In genomic region chr18:393558-393957, GRCh38 we compare ENCODE assay signal across 22 cellular contexts.
"Had no signal": no experiment of that assay in that cellular context is flagged by ENCODE, and none has a peak within 500 bp of the region (broad histone marks: within the 10 kb centered on the region; RNA-seq: fewer than 3 reads in every experiment).

No MANE protein-coding gene starts in this region.

- H3K9me3 Mint-ChIP-seq: activated B cell treated with CpG ODN at 0.5 μM for 24 hours; activated naive CD4-positive, alpha-beta T cell treated with anti-CD3 and anti-CD28 coated beads, Interleukin-2, amount 10 ng/mL, durations not matched to agents 7 days and 5 days; neural progenitor cell; stimulated activated effector memory CD8-positive, alpha-beta T cell treated with anti-CD3 and anti-CD28 coated beads, Interleukin-12 subunit alpha, Interleukin-12 subunit beta, amount 100 ng/mL, for 72 hours had no signal

- H3K4me3 Mint-ChIP-seq: activated B cell treated with CpG ODN at 0.5 μM for 24 hours; activated CD4-positive, alpha-beta T cell treated with anti-CD3 and anti-CD28 coated beads for 36 hours; activated naive CD4-positive, alpha-beta T cell treated with anti-CD3 and anti-CD28 coated beads, Interleukin-2, amount 10 ng/mL, durations not matched to agents 7 days and 5 days; naive B cell; neural progenitor cell; stimulated activated effector memory CD8-positive, alpha-beta T cell treated with anti-CD3 and anti-CD28 coated beads, Interleukin-12 subunit alpha, Interleukin-12 subunit beta, amount 100 ng/mL, for 72 hours had no signal

- H2AFZ ChIP-seq: neural progenitor cell had no signal

- H3K4me1 ChIP-seq: neural progenitor cell had no signal

- H3K27ac Mint-ChIP-seq: activated B cell treated with CpG ODN at 0.5 μM for 24 hours; activated CD4-positive, alpha-beta T cell treated with anti-CD3 and anti-CD28 coated beads for 36 hours; activated naive CD4-positive, alpha-beta T cell treated with anti-CD3 and anti-CD28 coated beads, Interleukin-2, amount 10 ng/mL, durations not matched to agents 7 days and 5 days; neural progenitor cell; stimulated activated effector memory CD8-positive, alpha-beta T cell treated with anti-CD3 and anti-CD28 coated beads, Interleukin-12 subunit alpha, Interleukin-12 subunit beta, amount 100 ng/mL, for 72 hours had no signal

- H3K4me1 Mint-ChIP-seq: activated B cell treated with CpG ODN at 0.5 μM for 24 hours; activated CD4-positive, alpha-beta T cell treated with anti-CD3 and anti-CD28 coated beads for 36 hours; activated naive CD4-positive, alpha-beta T cell treated with anti-CD3 and anti-CD28 coated beads, Interleukin-2, amount 10 ng/mL, durations not matched to agents 7 days and 5 days; stimulated activated effector memory CD8-positive, alpha-beta T cell treated with anti-CD3 and anti-CD28 coated beads, Interleukin-12 subunit alpha, Interleukin-12 subunit beta, amount 100 ng/mL, for 72 hours had no signal

- H3K36me3 ChIP-seq: heart right ventricle, neural progenitor cell, stomach had no signal

- DNase-seq: activated B cell treated with CpG ODN at 0.5 μM for 24 hours; activated CD4-positive, alpha-beta T cell treated with anti-CD3 and anti-CD28 coated beads for 36 hours; activated CD4-positive, alpha-beta T cell treated with anti-CD3 and anti-CD28 coated beads, Interleukin-2, amount 50 U/mL, for 48 hours; activated effector memory CD4-positive, alpha-beta T cell treated with anti-CD3 and anti-CD28 coated beads, Interleukin-2, amount 50 U/mL, for 16 hours; activated naive CD4-positive, alpha-beta T cell treated with anti-CD3 and anti-CD28 coated beads, Interleukin-2, amount 10 ng/mL, durations not matched to agents 7 days and 5 days; amygdala; cerebellar nuclear complex; foreskin fibroblast; left colon; mesendoderm; naive B cell; small intestine; stimulated activated CD4-positive, alpha-beta T cell treated with anti-CD3 and anti-CD28 coated beads, Interleukin-2, amount 100 ng/mL, for 24 hours; stomach; T-helper 9 cell; trophoblast cell had no signal

- H3K9ac ChIP-seq: neural progenitor cell had no signal

- H3K4me2 ChIP-seq: neural progenitor cell had no signal

- H3K36me3 Mint-ChIP-seq: activated naive CD4-positive, alpha-beta T cell treated with anti-CD3 and anti-CD28 coated beads, Interleukin-2, amount 10 ng/mL, durations not matched to agents 7 days and 5 days; naive B cell; stimulated activated effector memory CD8-positive, alpha-beta T cell treated with anti-CD3 and anti-CD28 coated beads, Interleukin-12 subunit alpha, Interleukin-12 subunit beta, amount 100 ng/mL, for 72 hours had no signal

- H3K27me3 ChIP-seq: heart right ventricle, neural progenitor cell, stomach had no signal

- H3K27ac ChIP-seq: epithelial cell of prostate, neural progenitor cell had no signal

- H3K9me3 ChIP-seq: heart right ventricle, stomach had no signal

- ATAC-seq: activated CD4-positive, alpha-beta T cell treated with anti-CD3 and anti-CD28 coated beads for 36 hours; left colon; sciatic nerve; stimulated activated effector memory CD8-positive, alpha-beta T cell treated with anti-CD3 and anti-CD28 coated beads, Interleukin-12 subunit alpha, Interleukin-12 subunit beta, amount 100 ng/mL, for 72 hours had no signal

- H3K4me3 ChIP-seq: coronary artery, heart right ventricle, neural progenitor cell, stomach had no signal
